In the genomic region with DNA sequence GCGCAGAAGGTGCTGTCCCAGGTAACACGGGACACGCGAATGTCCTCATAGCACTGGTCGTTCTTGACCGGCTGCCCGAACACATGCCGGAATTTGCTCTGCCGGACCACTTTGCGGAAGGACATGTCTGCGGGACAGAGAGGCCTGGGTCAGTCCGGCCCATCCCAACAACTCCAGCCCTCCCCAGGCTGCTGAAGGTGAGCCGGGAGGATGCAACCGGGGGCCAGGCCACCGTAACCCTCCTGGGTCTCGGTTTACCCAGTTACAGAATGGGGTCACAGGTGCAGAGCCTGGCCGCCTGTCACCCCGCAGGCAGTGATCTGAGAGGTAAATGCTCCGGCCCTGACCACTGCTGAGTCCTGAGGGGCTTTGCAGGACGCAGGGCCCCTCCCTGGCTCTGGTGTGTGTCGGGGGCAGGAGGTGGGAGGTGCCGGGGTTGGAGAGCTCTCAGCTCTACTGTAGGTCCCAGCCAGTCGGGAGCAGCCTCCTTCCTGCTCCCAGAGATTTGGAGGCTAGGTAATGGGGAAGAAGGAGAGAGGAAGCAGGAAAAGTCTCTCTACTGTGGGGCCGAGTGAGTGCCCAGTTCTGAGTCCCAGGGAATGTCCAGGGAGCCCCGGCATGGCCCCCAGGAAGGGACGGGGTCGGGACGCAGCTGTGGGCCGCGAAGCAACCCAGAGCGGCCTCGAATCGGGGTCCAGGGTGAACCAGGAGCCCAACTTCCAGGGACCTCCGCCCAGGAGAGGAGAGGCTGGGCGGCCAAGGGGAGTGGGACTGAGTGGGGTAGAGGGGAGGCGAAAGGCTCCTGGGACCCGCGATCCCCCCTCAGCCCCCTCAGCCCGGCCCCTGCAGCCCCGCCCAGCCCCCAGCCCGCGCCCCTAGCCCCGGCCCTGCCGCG, we compare ENCODE assay signal across 1 cellular context.
TF ChIP-seq lines count a peak whose summit lies in the region.

No MANE protein-coding gene starts in this region.

TF ChIP-seq in SK-N-SH, 30 proteins besides CTCF, POLR2A, EP300 and RAD21 (continued from another document):
- TF ChIP-seq, protein P1, sequence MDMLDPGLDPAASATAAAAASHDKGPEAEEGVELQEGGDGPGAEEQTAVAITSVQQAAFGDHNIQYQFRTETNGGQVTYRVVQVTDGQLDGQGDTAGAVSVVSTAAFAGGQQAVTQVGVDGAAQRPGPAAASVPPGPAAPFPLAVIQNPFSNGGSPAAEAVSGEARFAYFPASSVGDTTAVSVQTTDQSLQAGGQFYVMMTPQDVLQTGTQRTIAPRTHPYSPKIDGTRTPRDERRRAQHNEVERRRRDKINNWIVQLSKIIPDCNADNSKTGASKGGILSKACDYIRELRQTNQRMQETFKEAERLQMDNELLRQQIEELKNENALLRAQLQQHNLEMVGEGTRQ (IDR thresholded peaks at IDR 0.05; ENCODE audit: borderline replicate concordance, low read depth, low read length), result no peak
- TF ChIP-seq POLR2AphosphoS5 (IDR thresholded peaks at IDR 0.05; ENCODE audit: low read depth, low read length) (no peak), GATA2 (CRISPR knock-in tag; IDR thresholded peaks at IDR 0.05) (no peak), NRF1 (IDR thresholded peaks at IDR 0.05; ENCODE audit: low read depth, low read length) (no peak)
